Comparison of ENCODE assay signal across 16 cellular contexts in the genomic region with DNA sequence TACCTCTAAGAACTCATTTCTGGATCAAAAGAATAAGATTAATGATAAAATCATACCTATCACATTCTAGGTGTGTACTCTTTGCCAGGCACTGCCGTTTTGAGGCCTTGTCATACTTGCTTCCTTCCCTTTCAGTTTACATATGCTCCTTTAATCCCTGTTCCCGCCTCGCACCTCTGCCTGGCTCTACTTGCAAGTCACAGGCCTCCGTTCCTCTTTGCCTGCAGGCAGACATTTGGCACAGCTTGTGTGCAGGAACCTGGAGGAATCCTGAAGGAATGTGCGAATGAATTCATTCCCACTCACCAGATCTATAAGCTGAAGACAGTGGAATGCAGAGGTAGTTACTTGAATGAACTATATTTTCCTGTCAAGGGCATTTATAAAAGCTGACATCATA. TPM values are rescaled to one million over a fixed set of nuclear protein-coding genes. Genes with fewer than 3 reads are reported as not detected.
DNase-seq lines count a peak whose midpoint lies in the region; TF ChIP-seq lines count a peak whose summit lies in the region.
"Had no signal": no experiment of that assay in that cellular context is flagged by ENCODE, and none has a peak within 500 bp of the region (broad histone marks: within the 10 kb centered on the region; RNA-seq: fewer than 3 reads in every experiment).

No MANE protein-coding gene starts in this region.

- no peak for TF ChIP-seq POLR2A in suprapubic skin (IDR thresholded peaks at IDR 0.05)

- H3K4me1 ChIP-seq in endocrine pancreas (ENCODE audit: control insufficient read depth, insufficient read depth, low read length) = peaks cover 6% of the 10 kb centered on the region
- peaks cover 59% of the 10 kb centered on the region for H3K4me1 ChIP-seq in mesodermal cell (ENCODE audit: control insufficient read depth, insufficient read depth, low read length, poor library complexity, severe bottlenecking)
- H3K4me1 ChIP-seq in suprapubic skin = peaks cover 78% of the 10 kb centered on the region

- TF ChIP-seq CTCF in RWPE1 (conservative IDR thresholded peaks at IDR 0.05; ENCODE audit: low read depth) = no peak
- TF ChIP-seq CTCF in suprapubic skin (IDR thresholded peaks at IDR 0.05) = no peak

- whole genome bisulfite sequencing in mesodermal cell (ENCODE audit: insufficient coverage in 2 of 2), 2 experiments = 41% methylated on average over 4 of the region's 5 CpGs; no CpG with 5 or more reads in 1 of the 2 experiments
- 56% methylated on average over 5 of the region's 5 CpGs for WGBS in suprapubic skin

- H3K9ac ChIP-seq in endocrine pancreas (ENCODE audit: control insufficient read depth, insufficient read depth, low read length) = no peak overlapping the region
- H3K9ac ChIP-seq: BLaER1 treated with 17β-estradiol and CSF1 and Interleukin-3, amounts not matched to agents 10 nM and 100 nM had no signal

- POLR2A ChIA-PET in RWPE1 (lab: Yijun Ruan, JAX; ENCODE audit: low non-redundant PET) = interaction anchor here (0.6 kb wide), 1 partner anchor 14 kb away, joined by 4 read pairs; no protein-coding TSS in a partner anchor

- H3K27me3 ChIP-seq in endocrine pancreas (ENCODE audit: control insufficient read depth, insufficient read depth, low read length) = no peaks in the 10 kb centered on the region
- no peaks in the 10 kb centered on the region for H3K27me3 ChIP-seq in suprapubic skin
- H3K27me3 ChIP-seq: BLaER1 treated with 17β-estradiol and CSF1 and Interleukin-3, amounts not matched to agents 10 nM and 100 nM had no signal

- H3K27ac ChIP-seq in RWPE1 (peak overlapping the region; percentile 74), mesodermal cell (ENCODE audit: low read depth, low read length, severe bottlenecking) (peak overlapping the region; percentile 47), suprapubic skin (peak overlapping the region; percentile 64)
- H3K27ac ChIP-seq: BLaER1 treated with 17β-estradiol and CSF1 and Interleukin-3, amounts not matched to agents 10 nM and 100 nM; HL-60 had no signal

- no peaks in the 10 kb centered on the region for H3K9me3 ChIP-seq in endocrine pancreas (ENCODE audit: control insufficient read depth, low read length)
- H3K9me3 ChIP-seq in mesodermal cell (ENCODE audit: control insufficient read depth, low read length) = no peaks in the 10 kb centered on the region
- no peaks in the 10 kb centered on the region for H3K9me3 ChIP-seq in suprapubic skin
- H3K9me3 ChIP-seq: BLaER1 treated with 17β-estradiol and CSF1 and Interleukin-3, amounts not matched to agents 10 nM and 100 nM had no signal

- DNase-seq in RWPE1 (ENCODE audit: low spot score) (peak; percentile 51), suprapubic skin (ENCODE audit: low spot score in 2 of 2) (no peak), hippocampal formation (lab: John Stamatoyannopoulos, UW) (no peak), SK-N-DZ (ENCODE audit: low spot score) (no peak), inferior parietal cortex (ENCODE audit: extremely low spot score) (no peak)
- DNase-seq: activated CD4-positive, alpha-beta T cell treated with anti-CD3 and anti-CD28 coated beads, Interleukin-2, amount 10 ng/mL, durations not matched to agents 7 days and 5 days; activated naive CD8-positive, alpha-beta T cell treated with anti-CD3 and anti-CD28 coated beads, Interleukin-2, amount 10 ng/mL, durations not matched to agents 7 days and 5 days; activated T-cell treated with anti-CD3 and anti-CD28 coated beads, Interleukin-2, amount 50 U/mL, for 1 hour; central memory CD4-positive, alpha-beta T cell; Karpas-422; SIG-M5; T-helper 9 cell had no signal

- H3K36me3 ChIP-seq in endocrine pancreas (ENCODE audit: control insufficient read depth, insufficient read depth, low read length) = no peaks in the 10 kb centered on the region
- peaks cover 4% of the 10 kb centered on the region for H3K36me3 ChIP-seq in mesodermal cell (ENCODE audit: control insufficient read depth, insufficient read depth, low read length)
- H3K36me3 ChIP-seq in suprapubic skin = no peaks in the 10 kb centered on the region
- H3K36me3 ChIP-seq: BLaER1 treated with 17β-estradiol and CSF1 and Interleukin-3, amounts not matched to agents 10 nM and 100 nM had no signal

- TF ChIP-seq EP300 in suprapubic skin (IDR thresholded peaks at IDR 0.05) = no peak

- CTCF ChIA-PET in RWPE1 (lab: Yijun Ruan, JAX) = no interaction called here

- H3K4me3 ChIP-seq in endocrine pancreas (ENCODE audit: control insufficient read depth, insufficient read depth, low read length) = peak overlapping the region; percentile 6
- H3K4me3 ChIP-seq in mesodermal cell (ENCODE audit: extremely low read depth, insufficient read depth, low read length, poor library complexity, severe bottlenecking) = no peak overlapping the region
- H3K4me3 ChIP-seq in suprapubic skin = no peak overlapping the region
- H3K4me3 ChIP-seq: BLaER1 treated with 17β-estradiol and CSF1 and Interleukin-3, amounts not matched to agents 10 nM and 100 nM had no signal

RNA-seq across cellular contexts. Expression of gene WLS, which starts 13.8 kb away (rescaled TPM):
- 174 TPM for polyA plus RNA-seq in mesodermal cell (2013, experiment 1 of 2)
- 146 TPM for polyA plus RNA-seq in mesodermal cell (2013, experiment 2 of 2)
- total RNA-seq in suprapubic skin = 10 to 100 TPM; 62.3 to 75.0 (median 70.0) TPM
- polyA plus RNA-seq in SK-N-DZ (2014; cell fraction: cytosol; rRNA removed) = 9.5 and 21.6 TPM in 2 replicates
- 9.1 and 16.3 TPM in 2 replicates for polyA plus RNA-seq in SK-N-DZ (2014; cell fraction: nucleus; rRNA removed)
- total RNA-seq: activated CD4-positive, alpha-beta T cell treated with anti-CD3 and anti-CD28 coated beads, Interleukin-2, amount 10 ng/mL, durations not matched to agents 7 days and 5 days; activated naive CD8-positive, alpha-beta T cell treated with anti-CD3 and anti-CD28 coated beads, Interleukin-2, amount 10 ng/mL, durations not matched to agents 7 days and 5 days had no signal
